Comparison of ENCODE assay signal across 27 cellular contexts in genomic region chr12:97886548-97887176, GRCh38.
"Had no signal": no experiment of that assay in that cellular context is flagged by ENCODE, and none has a peak within 500 bp of the region (broad histone marks: within the 10 kb centered on the region; RNA-seq: fewer than 3 reads in every experiment).

No MANE protein-coding gene starts in this region.

- H3K4me1 ChIP-seq: heart left ventricle, left lung, lower lobe of right lung, pancreas, prostate gland, right lobe of liver, suprapubic skin, tibial artery, upper lobe of right lung had no signal

- H3K36me3 ChIP-seq: heart left ventricle, left lung, lower lobe of right lung, pancreas, prostate gland, right lobe of liver, suprapubic skin, thoracic aorta, tibial artery, upper lobe of right lung had no signal

- H3K27ac ChIP-seq: heart left ventricle, left lung, lower lobe of right lung, pancreas, prostate gland, right lobe of liver, suprapubic skin, thoracic aorta, tibial artery, upper lobe of right lung had no signal

- H3K4me3 ChIP-seq: heart left ventricle, left lung, lower lobe of right lung, pancreas, prostate gland, right lobe of liver, smooth muscle cell, suprapubic skin, thoracic aorta, tibial artery, upper lobe of right lung had no signal

- DNase-seq: heart left ventricle; hypothalamus; immature natural killer cell; islet precursor cell; left cardiac atrium; left lung; lower lobe of right lung; mammary epithelial cell; mesenchymal stem cell; naive thymus-derived CD8-positive, alpha-beta T cell; nucleus accumbens; pancreas; posterior cingulate gyrus; right lobe of liver; stimulated activated CD4-positive, alpha-beta T cell treated with anti-CD3 and anti-CD28 coated beads, Interleukin-1b, Interleukin-23, amount 100 ng/mL, for 48 hours; stimulated activated CD4-positive, alpha-beta T cell treated with anti-CD3 and anti-CD28 coated beads, Interleukin-2, amount 100 ng/mL, for 48 hours; stimulated activated CD4-positive, alpha-beta T cell treated with anti-CD3 and anti-CD28 coated beads, Interleukin-4, amount 100 ng/mL, for 4 hours; stimulated activated CD8-positive, alpha-beta memory T cell treated with anti-CD3 and anti-CD28 coated beads, Interleukin-4, amount 100 ng/mL, for 48 hours; stimulated activated naive CD4-positive, alpha-beta T cell treated with Interleukin-2 at 50 U/mL for 16 hours; stimulated activated naive CD8-positive, alpha-beta T cell treated with anti-CD3 and anti-CD28 coated beads, Interleukin-15, amount 100 ng/mL, for 72 hours; tibial artery; trophoblast cell; upper lobe of right lung had no signal

- H3K9me3 ChIP-seq: heart left ventricle, left lung, lower lobe of right lung, pancreas, prostate gland, right lobe of liver, suprapubic skin, thoracic aorta, tibial artery, upper lobe of right lung had no signal

- H3K27me3 ChIP-seq: heart left ventricle, left lung, pancreas, right lobe of liver, suprapubic skin, tibial artery, upper lobe of right lung had no signal
